ENCODE assay signal across 29 cellular contexts in genomic region chr3:193068365-193068764, GRCh38.
"Had no signal": no experiment of that assay in that cellular context is flagged by ENCODE, and none has a peak within 500 bp of the region (broad histone marks: within the 10 kb centered on the region; RNA-seq: fewer than 3 reads in every experiment).

No MANE protein-coding gene starts in this region.

- H3K4me3 ChIP-seq: adrenal gland, ascending aorta, body of pancreas, breast epithelium, cardiac muscle cell had no signal

- H3K36me3 ChIP-seq: adrenal gland, ascending aorta, brain microvascular endothelial cell, breast epithelium, cardiac muscle cell had no signal

- H3K4me1 ChIP-seq: adrenal gland, ascending aorta, body of pancreas, breast epithelium had no signal

- H3K9me3 ChIP-seq: adrenal gland, ascending aorta, body of pancreas, breast epithelium had no signal

- H3K27ac ChIP-seq: adrenal gland, ascending aorta, body of pancreas, brain microvascular endothelial cell, breast epithelium, cardiac muscle cell had no signal

- DNase-seq: activated effector memory CD4-positive, alpha-beta T cell treated with anti-CD3 and anti-CD28 coated beads, Interleukin-2, amount 50 U/mL, for 16 hours; activated effector memory CD4-positive, alpha-beta T cell treated with Interleukin-2 at 50 U/mL for 16 hours; activated gamma-delta T cell; activated gamma-delta T cell treated with Interleukin-2 at 50 U/mL for 16 hours; activated naive CD4-positive, alpha-beta T cell; activated naive CD4-positive, alpha-beta T cell treated with anti-CD3 and anti-CD28 coated beads for 36 hours; activated naive CD4-positive, alpha-beta T cell treated with anti-CD3 and anti-CD28 coated beads, Interleukin-2, amount 10 ng/mL, durations not matched to agents 7 days and 5 days; activated naive CD4-positive, alpha-beta T cell treated with anti-CD3 and anti-CD28 coated beads, Interleukin-2, amount 50 U/mL, for 16 hours; activated naive CD4-positive, alpha-beta T cell treated with Interleukin-2 at 50 U/mL for 16 hours; activated naive CD8-positive, alpha-beta T cell treated with anti-CD3 and anti-CD28 coated beads for 36 hours; activated naive CD8-positive, alpha-beta T cell treated with anti-CD3 and anti-CD28 coated beads, Interleukin-2, amount 10 ng/mL, durations not matched to agents 7 days and 5 days; activated naive CD8-positive, alpha-beta T cell treated with anti-CD3 and anti-CD28 coated beads, Interleukin-2, amount 50 U/mL, for 24 hours; activated T-cell treated with anti-CD3 and anti-CD28 coated beads, Interleukin-2, amount 50 U/mL, for 24 hours; activated T-cell treated with anti-CD3 and anti-CD28 coated beads, Interleukin-2, amount 50 U/mL, for 4 hours; activated T-cell treated with anti-CD3 and anti-CD28 coated beads, Interleukin-2, amount 50 U/mL, for 48 hours; activated T-cell treated with anti-CD3 and anti-CD28 coated beads, Interleukin-2, amount 50 U/mL, for 72 hours; adrenal gland; amniotic stem cell; amygdala; anterior cingulate cortex; aorta; body of pancreas; brain microvascular endothelial cell; caudate nucleus; central memory CD4-positive, alpha-beta T cell; cerebellar nuclear complex had no signal
